ENCODE assay signal across 8 cellular contexts in genomic region chr16:13921328-13921727, GRCh38. TPM values are rescaled to one million over a fixed set of nuclear protein-coding genes. Genes with fewer than 3 reads are reported as not detected.
DNase-seq lines count a peak whose midpoint lies in the region; ATAC-seq and TF ChIP-seq lines count a peak whose summit lies in the region.
"Had no signal": no experiment of that assay in that cellular context is flagged by ENCODE, and none has a peak within 500 bp of the region (broad histone marks: within the 10 kb centered on the region; RNA-seq: fewer than 3 reads in every experiment).

No MANE protein-coding gene starts in this region.

- H3K36me3 ChIP-seq in DOHH2 (ENCODE audit: control insufficient read depth, low read length) (peaks cover 10% of the 10 kb centered on the region), brain microvascular endothelial cell (replicated peaks) (peaks cover 6% of the 10 kb centered on the region), neural cell (ENCODE audit: insufficient read depth, low read length) (no peaks in the 10 kb centered on the region)

- H2AFZ ChIP-seq in neural cell (ENCODE audit: low read depth, low read length): no peak overlapping the region

- no peaks in the 10 kb centered on the region for H3K9me3 ChIP-seq in DOHH2 (ENCODE audit: control insufficient read depth, insufficient read depth, low read length)
- no peaks in the 10 kb centered on the region for H3K9me3 ChIP-seq in neural cell (ENCODE audit: low read length)

- H3K4me3 ChIP-seq in DOHH2 (ENCODE audit: low read length) (no peak overlapping the region; the same call in 1 of the 2 replicates), LNCaP clone FGC (ENCODE audit: low read depth, low read length) (peak overlapping the region; percentile 98), brain microvascular endothelial cell (ENCODE audit: low read depth, low read length) (peak overlapping the region; percentile 97), neural cell (ENCODE audit: low read length) (peak overlapping the region; percentile 76)

- no peak for TF ChIP-seq CTCF in DOHH2 (IDR thresholded peaks at IDR 0.05; ENCODE audit: low read depth, low read length, poor library complexity, severe bottlenecking)
- TF ChIP-seq CTCF in LNCaP clone FGC (IDR thresholded peaks at IDR 0.05; ENCODE audit: control insufficient read depth, extremely low read depth, insufficient read depth): no peak
- TF ChIP-seq CTCF in brain microvascular endothelial cell (IDR thresholded peaks at IDR 0.05; ENCODE audit: low read depth, low read length, missing control alignments): no peak
- TF ChIP-seq CTCF in neural cell (IDR thresholded peaks at IDR 0.05; ENCODE audit: poor library complexity, severe bottlenecking): no peak

- ATAC-seq in HG02623 (IDR thresholded peaks at IDR 0.05; ENCODE audit: unreplicated experiment): no peak

- peaks cover 14% of the 10 kb centered on the region for H3K4me1 ChIP-seq in DOHH2 (ENCODE audit: control insufficient read depth, low read length)

- H3K9me2 ChIP-seq in DOHH2 (replicated peaks; ENCODE audit: control insufficient read depth, low read length) (no peaks in the 10 kb centered on the region), neural cell (ENCODE audit: insufficient read depth, low read length) (no peaks in the 10 kb centered on the region)

- peak overlapping the region; percentile 92 for H3K4me2 ChIP-seq in DOHH2 (ENCODE audit: low read length)
- H3K4me2 ChIP-seq in neural cell (ENCODE audit: low read length): peak overlapping the region; percentile 92

- DNase-seq in LNCaP clone FGC (ENCODE audit: low read depth): no peak
- no peak for DNase-seq in brain microvascular endothelial cell
- DNase-seq in activated CD4-positive, CD25-positive, alpha-beta regulatory T cell (lab: John Stamatoyannopoulos, UW): no peak
- DNase-seq in NCI-H526 (lab: John Stamatoyannopoulos, UW): no peak
- DNase-seq: NCI-H2227 treated with DMSO at 0.1 percent for 48 hours had no signal

- H4K20me1 ChIP-seq in DOHH2 (ENCODE audit: control insufficient read depth, insufficient read depth, low read depth, low read length) (no peaks in the 10 kb centered on the region), neural cell (ENCODE audit: insufficient read depth) (no peaks in the 10 kb centered on the region)

- H3F3A ChIP-seq in DOHH2 (ENCODE audit: control insufficient read depth, insufficient read depth) (no peaks in the 10 kb centered on the region), neural cell (ENCODE audit: insufficient read depth, low read length, poor library complexity, severe bottlenecking) (no peaks in the 10 kb centered on the region)

- in situ Hi-C loops in brain microvascular endothelial cell (cut with HindIII; ENCODE audit: low pct_ligation_motif_present, low sequenced_read_pairs): no loop called here

- H3K9ac ChIP-seq in neural cell (ENCODE audit: low read length): peak overlapping the region; percentile 88

- H3K27me3 ChIP-seq in DOHH2 (ENCODE audit: control insufficient read depth, low read length) (peaks cover 7% of the 10 kb centered on the region), brain microvascular endothelial cell (replicated peaks) (no peaks in the 10 kb centered on the region), neural cell (ENCODE audit: insufficient read depth, low read depth, low read length) (no peaks in the 10 kb centered on the region)

- no peak for TF ChIP-seq RAD21 in neural cell (conservative IDR thresholded peaks at IDR 0.05)

- H3K79me2 ChIP-seq in DOHH2 (ENCODE audit: control insufficient read depth, low read length) (peaks cover 10% of the 10 kb centered on the region), neural cell (replicated peaks; ENCODE audit: insufficient read depth, low read length) (peaks cover 8% of the 10 kb centered on the region)

- H3K27ac ChIP-seq in DOHH2 (ENCODE audit: low read depth, low read length) (no peak overlapping the region), brain microvascular endothelial cell (no peak overlapping the region), neural cell (ENCODE audit: low read length) (no peak overlapping the region)

- no peak for TF ChIP-seq EP300 in neural cell (conservative IDR thresholded peaks at IDR 0.05; ENCODE audit: poor library complexity, severe bottlenecking)

TF ChIP-seq in neural cell, 6 proteins besides CTCF, POLR2A, EP300 and RAD21:
- TF ChIP-seq SMC3 (conservative IDR thresholded peaks at IDR 0.05; ENCODE audit: poor library complexity): no peak

RNA-seq across cellular contexts. Expression of gene ERCC4, which starts 1.4 kb away (rescaled TPM):
- polyA plus RNA-seq in neural cell: 5.8 and 7.0 TPM in 2 replicates
- 16.2 and 16.8 TPM in 2 replicates for polyA minus RNA-seq in neural cell
